ENCODE assay signal across 12 cellular contexts in genomic region chr12:55925371-55925770, GRCh38. TPM values are rescaled to one million over a fixed set of nuclear protein-coding genes. Genes with fewer than 3 reads are reported as not detected.
DNase-seq lines count a peak whose midpoint lies in the region; ATAC-seq and TF ChIP-seq lines count a peak whose summit lies in the region.
"Had no signal": no experiment of that assay in that cellular context is flagged by ENCODE, and none has a peak within 500 bp of the region (broad histone marks: within the 10 kb centered on the region; RNA-seq: fewer than 3 reads in every experiment).

No MANE protein-coding gene starts in this region.

- no peaks in the 10 kb centered on the region for H3K9me2 ChIP-seq in GM23248 (ENCODE audit: insufficient read depth)

- H3K4me3 Mint-ChIP-seq in T-helper 17 cell = peak overlapping the region; percentile 98

- H3K27me3 ChIP-seq in A673 (replicated peaks; ENCODE audit: insufficient read depth, low read depth, low read length, poor library complexity) (no peaks in the 10 kb centered on the region), GM23248 (replicated peaks; ENCODE audit: insufficient read depth) (no peaks in the 10 kb centered on the region), iPS-20b (ENCODE audit: insufficient read depth, low read length) (no peaks in the 10 kb centered on the region)

- POLR2A ChIA-PET in A673 (lab: Charles Lee; ENCODE audit: low non-redundant PET) = no interaction called here

- peaks cover 86% of the 10 kb centered on the region for H3K79me2 ChIP-seq in GM23248 (ENCODE audit: insufficient read depth)

- in situ Hi-C loops in GM23248 (cut with MboI) = loop anchor here (5.0 kb wide), 1 partner anchor 83 kb away; the partner anchor contains the start of gene MMP19

- H3K36me3 ChIP-seq in A673 (ENCODE audit: insufficient read depth, low read length, poor library complexity, severe bottlenecking) = peaks cover 5% of the 10 kb centered on the region
- H3K36me3 ChIP-seq in GM23248 (ENCODE audit: low read depth) = no peaks in the 10 kb centered on the region
- peaks cover 34% of the 10 kb centered on the region for H3K36me3 ChIP-seq in iPS-20b (ENCODE audit: insufficient read depth, low read depth, low read length)

- H3F3A ChIP-seq in GM23248 (ENCODE audit: insufficient read depth) = peaks cover 32% of the 10 kb centered on the region

- H3K27me3 Mint-ChIP-seq in T-helper 17 cell = no peaks in the 10 kb centered on the region

- H3K4me3 ChIP-seq in A673 (ENCODE audit: low read depth, low read length, poor library complexity, severe bottlenecking) (peak overlapping the region; percentile 91), GM23248 (peak overlapping the region; percentile 98), iPS-20b (ENCODE audit: low read length) (peak overlapping the region; percentile 93; the same call in 1 of the 2 replicates)

- H3K4me2 ChIP-seq in GM23248 (ENCODE audit: unreplicated experiment) = peak overlapping the region; percentile 94

- 44 to 49% methylated on average over 4 of the region's 4 CpGs for WGBS in GM23248 (ENCODE audit: low coverage in 1 of 2, low lambda C conversion rate in 2 of 2, missing lambda C conversion rate in 2 of 2), 2 experiments

- intact Hi-C loops in A673 (cut with micrococcal nuclease; ENCODE audit: unreplicated experiment) = no loop called here

- CTCF ChIA-PET in A673 (lab: Charles Lee) = interaction anchor here (0.6 kb wide), 1 partner anchor 60 kb away, joined by 3 read pairs; no protein-coding TSS in a partner anchor

- H3K4me1 ChIP-seq in A673 (ENCODE audit: insufficient read depth, low read length, poor library complexity, severe bottlenecking) (peaks cover 23% of the 10 kb centered on the region), GM23248 (ENCODE audit: insufficient read depth) (peaks cover 17% of the 10 kb centered on the region), iPS-20b (ENCODE audit: insufficient read depth, low read length) (peaks cover 9% of the 10 kb centered on the region; the same call in 1 of the 2 replicates)

- ATAC-seq in T-helper 17 cell (no peak), GM19467 (IDR thresholded peaks at IDR 0.05; ENCODE audit: unreplicated experiment) (no peak), HG02981 (IDR thresholded peaks at IDR 0.05; ENCODE audit: unreplicated experiment) (no peak)
- ATAC-seq: right cardiac atrium had no signal

- H3K9ac ChIP-seq in GM23248 (peak overlapping the region; percentile 96), iPS-20b (ENCODE audit: low read depth, low read length) (peak overlapping the region; percentile 96; the same call in 1 of the 2 replicates)

- no TSS peak for BruUV-seq in A673 (replicated peaks; lab: Mats Ljungman, UMichigan)

- peak overlapping the region; percentile 95 for H3K27ac ChIP-seq in A673 (ENCODE audit: low read depth, low read length, poor library complexity, severe bottlenecking)
- H3K27ac ChIP-seq in GM23248 = peak overlapping the region; percentile 94
- H3K27ac ChIP-seq in iPS-20b (ENCODE audit: low read length) = no peak overlapping the region

- peak overlapping the region; percentile 15; the same call in 1 of the 2 replicates for H2AFZ ChIP-seq in GM23248

- TF ChIP-seq CTCF in A673 (conservative IDR thresholded peaks at IDR 0.05; ENCODE audit: low read depth, low read length) = no peak

- H3K27ac Mint-ChIP-seq in T-helper 17 cell = peak overlapping the region; percentile 100

- peaks cover 58% of the 10 kb centered on the region for H3K4me1 Mint-ChIP-seq in T-helper 17 cell

- no peaks in the 10 kb centered on the region for H3K9me3 ChIP-seq in A673 (ENCODE audit: low read depth, low read length, poor library complexity, severe bottlenecking)
- H3K9me3 ChIP-seq in GM23248 (ENCODE audit: low read depth) = no peaks in the 10 kb centered on the region
- H3K9me3 ChIP-seq in T-helper 17 cell (ENCODE audit: control insufficient read depth, low read length, poor library complexity, severe bottlenecking) = no peaks in the 10 kb centered on the region
- no peaks in the 10 kb centered on the region for H3K9me3 ChIP-seq in iPS-20b (ENCODE audit: insufficient read depth, low read depth, low read length)

- no peak for DNase-seq in A673 (ENCODE audit: low spot score)
- peak; percentile 18 for DNase-seq in GM23248
- DNase-seq in T-helper 17 cell = no peak
- DNase-seq in NCI-H748 (lab: John Stamatoyannopoulos, UW; ENCODE audit: unreplicated experiment) = no peak
- DNase-seq in NCI-H2029 treated with DMSO at 0.1 percent for 48 hours (lab: John Stamatoyannopoulos, UW) = no peak
- DNase-seq: islet precursor cell, NCI-H2171 treated with DMSO at 0.1 percent for 48 hours, right cardiac atrium, SW 1271 had no signal

- H4K20me1 ChIP-seq in GM23248 (ENCODE audit: insufficient read depth) = no peaks in the 10 kb centered on the region

- H3K36me3 Mint-ChIP-seq in T-helper 17 cell (ENCODE audit: low read depth) = peaks cover 13% of the 10 kb centered on the region

RNA-seq across cellular contexts. Expression of gene PYM1, which starts 2.3 kb away (rescaled TPM):
- total RNA-seq in A673 (2021) (23.8 and 24.6 TPM in 2 replicates), T-helper 17 cell (10 to 100 TPM; 21.9 to 23.3 TPM)
- total RNA-seq in GM23248 (2014; rRNA removed; shearing (Covaris generic)) = 20.1 and 25.9 TPM in 2 replicates
- polyA plus RNA-seq in GM23248 (2016; fragmentation: Nextera tagmentation; extraction: Ambion mirVana) = 33.5 and 34.4 TPM in 2 replicates

RNA-seq across cellular contexts. Expression of gene DGKA, which starts 5.6 kb away (rescaled TPM):
- total RNA-seq in A673 (2021) (10.1 and 13.7 TPM in 2 replicates), T-helper 17 cell (1,000 to 10,000 TPM in 1 of 2 donors, 100 to 1,000 TPM in 1; 870 to 1,080 TPM)
- total RNA-seq in GM23248 (2014; rRNA removed; shearing (Covaris generic)) = 66.6 and 67.7 TPM in 2 replicates
- polyA plus RNA-seq in GM23248 (2016; fragmentation: Nextera tagmentation; extraction: Ambion mirVana) = 109 and 116 TPM in 2 replicates

RNA-seq across cellular contexts. Expression of gene PMEL, which starts 40.5 kb away (rescaled TPM):
- total RNA-seq in A673 (2021) (1.2 and 2.0 TPM in 2 replicates), T-helper 17 cell (under 1 TPM in 1 of 2 donors, not detected in 1; 0.63 TPM)
- total RNA-seq in GM23248 (2014; rRNA removed; shearing (Covaris generic)) = 0.13 and 2.3 TPM in 2 replicates
- 0.38 and 0.76 TPM in 2 replicates for polyA plus RNA-seq in GM23248 (2016; fragmentation: Nextera tagmentation; extraction: Ambion mirVana)

RNA-seq across cellular contexts. Expression of gene CDK2, which starts 41.3 kb away (rescaled TPM):
- total RNA-seq in A673 (2021) = 103 and 113 TPM in 2 replicates
- total RNA-seq in GM23248 (2014; rRNA removed; shearing (Covaris generic)) = 20.8 and 34.9 TPM in 2 replicates
- polyA plus RNA-seq in GM23248 (2016; fragmentation: Nextera tagmentation; extraction: Ambion mirVana) = 16.2 and 16.6 TPM in 2 replicates
- total RNA-seq in T-helper 17 cell = 10 to 100 TPM; 12.2 to 18.7 TPM

RNA-seq across cellular contexts. Expression of gene RAB5B, which starts 48.5 kb away (rescaled TPM):
- total RNA-seq in A673 (2021) = 73.9 and 78.1 TPM in 2 replicates
- total RNA-seq in GM23248 (2014; rRNA removed; shearing (Covaris generic)) = 47.0 and 58.6 TPM in 2 replicates
- 65.8 and 66.6 TPM in 2 replicates for polyA plus RNA-seq in GM23248 (2016; fragmentation: Nextera tagmentation; extraction: Ambion mirVana)
- 10 to 100 TPM; 56.4 to 57.0 TPM for total RNA-seq in T-helper 17 cell

Comparison
In these comparisons a context has a peak if more than half of its experiments do, and no peak if none do; other contexts are left out.
1. RNA of gene DGKA, which starts 5.6 kb away (total RNA-seq): 870 to 1,080 TPM in T-helper 17 cell; 66.6 to 67.7 TPM in GM23248 and 10.1 to 13.7 TPM in A673; every median in the first group is over 10 times any median in the second.
2. Peak in every context shown above with its lines, with median percentiles within 50 percentile points of each other: H3K4me3 ChIP-seq.